ENCODE assay signal across 1 cellular context in genomic region chr10:116742367-116743265, GRCh38.
TF ChIP-seq lines count a peak whose summit lies in the region.

HSPA12A (minus strand) TSS chr10:116742566; CDS start chr10:116742469, 97 bp downstream.

TF ChIP-seq in H1, 55 proteins besides CTCF, POLR2A, EP300 and RAD21 (continued from another document):
- peak; percentile 86 for TF ChIP-seq KDM4A (IDR thresholded peaks at IDR 0.05; ENCODE audit: low read depth, low read length, severe bottlenecking)
- peak; percentile 28; the same call in 1 of the 2 replicates for TF ChIP-seq SRF (IDR thresholded peaks at IDR 0.05; ENCODE audit: low read depth, low read length)
- no peak for TF ChIP-seq RFX5 (IDR thresholded peaks at IDR 0.05; ENCODE audit: borderline replicate concordance, low read depth, low read length)
- TF ChIP-seq SIN3A (conservative IDR thresholded peaks at IDR 0.05 in 1 of 2, IDR thresholded peaks at IDR 0.05 in 1 of 2; ENCODE audit: low read depth in 1 of 2, low read length in 2 of 2), result 0 out of 4 replicates have a peak, but pooled peaks of 1 of the 2 experiments have one; percentile 44
- peak; percentile 38 for TF ChIP-seq PHF8 (conservative IDR thresholded peaks at IDR 0.05; ENCODE audit: low read depth, low read length)
- TF ChIP-seq POU5F1 (IDR thresholded peaks at IDR 0.05; ENCODE audit: low read depth, low read length), result no peak
